In genomic region chrX:48468693-48469691, GRCh38 we compare ENCODE assay signal across 8 cellular contexts. TPM values are rescaled to one million over a fixed set of nuclear protein-coding genes. Genes with fewer than 3 reads are reported as not detected.
DNase-seq lines count a peak whose midpoint lies in the region; ATAC-seq and TF ChIP-seq lines count a peak whose summit lies in the region.

No MANE protein-coding gene starts in this region.

- peak overlapping the region; percentile 91 to 94 for H3K4me3 Mint-ChIP-seq in activated T-cell treated with anti-CD3 and anti-CD28 coated beads, Interleukin-2, amount 50 U/mL, for 72 hours

- TF ChIP-seq POLR2A in GM18505 (IDR thresholded peaks at IDR 0.05; ENCODE audit: borderline replicate concordance, extremely low read depth, insufficient read depth, insufficient read length) = no peak

- peak; percentile 65 to 68 for ATAC-seq in activated T-cell treated with anti-CD3 and anti-CD28 coated beads, Interleukin-2, amount 50 U/mL, for 72 hours (replicated peaks in 1 of 2)
- ATAC-seq in GM18505 (IDR thresholded peaks at IDR 0.05; ENCODE audit: unreplicated experiment) = no peak

- H3K36me3 ChIP-seq in GM06990 (ENCODE audit: control insufficient read depth, insufficient read depth, low read length) = peaks cover 2% of the 10 kb centered on the region; the same call in 1 of the 2 replicates

- DNase-seq in GM06990 (ENCODE audit: extremely low read depth, insufficient read length) (peak; percentile 25), KG1 (lab: John Stamatoyannopoulos, UW) (peak; percentile 4), iPS-NIHi7 (ENCODE audit: extremely low spot score) (peak; percentile 36), DMS53 (lab: John Stamatoyannopoulos, UW) (no peak), DMS79 (lab: John Stamatoyannopoulos, UW) (no peak)
- peak; percentile 54 to 56 for DNase-seq in activated T-cell treated with anti-CD3 and anti-CD28 coated beads, Interleukin-2, amount 50 U/mL, for 72 hours
- peak; percentile 31 for DNase-seq in stimulated activated naive CD4-positive, alpha-beta T cell treated with Interleukin-2 at 50 U/mL for 16 hours (lab: John Stamatoyannopoulos, UW)

- peak overlapping the region; percentile 75 for H3K4me3 ChIP-seq in GM06990 (replicated peaks; ENCODE audit: low read depth, low read length)

- no peaks in the 10 kb centered on the region for H3K27me3 ChIP-seq in GM06990 (replicated peaks; ENCODE audit: control insufficient read depth, insufficient read depth, low read length)

- H3K9me3 Mint-ChIP-seq in activated T-cell treated with anti-CD3 and anti-CD28 coated beads, Interleukin-2, amount 50 U/mL, for 72 hours = no peaks in the 10 kb centered on the region

- peaks cover 9 to 22% of the 10 kb centered on the region in 2 donors for H3K36me3 Mint-ChIP-seq in activated T-cell treated with anti-CD3 and anti-CD28 coated beads, Interleukin-2, amount 50 U/mL, for 72 hours (ENCODE audit: insufficient read depth in 2 of 2)

- H3K27ac Mint-ChIP-seq in activated T-cell treated with anti-CD3 and anti-CD28 coated beads, Interleukin-2, amount 50 U/mL, for 72 hours = peak overlapping the region; percentile 94

- H3K27me3 Mint-ChIP-seq in activated T-cell treated with anti-CD3 and anti-CD28 coated beads, Interleukin-2, amount 50 U/mL, for 72 hours (ENCODE audit: low read depth) = peaks cover 12% of the 10 kb centered on the region

- H3K4me1 Mint-ChIP-seq in activated T-cell treated with anti-CD3 and anti-CD28 coated beads, Interleukin-2, amount 50 U/mL, for 72 hours (ENCODE audit: low read depth) = peaks cover 50% of the 10 kb centered on the region

- TF ChIP-seq CTCF in GM06990 (IDR thresholded peaks at IDR 0.05; ENCODE audit: insufficient read depth, low read length, poor library complexity, severe bottlenecking) = peak; percentile 50

RNA-seq across cellular contexts. Expression of gene SLC38A5, which starts 1.1 kb away (rescaled TPM):
- 10 to 100 TPM; 64.8 to 78.8 TPM for total RNA-seq in activated T-cell treated with anti-CD3 and anti-CD28 coated beads, Interleukin-2, amount 50 U/mL, for 72 hours

RNA-seq across cellular contexts. Expression of gene FTSJ1, which starts 7.0 kb away (rescaled TPM):
- total RNA-seq in activated T-cell treated with anti-CD3 and anti-CD28 coated beads, Interleukin-2, amount 50 U/mL, for 72 hours = 10 to 100 TPM; 64.3 to 68.7 TPM

RNA-seq across cellular contexts. Expression of gene PORCN, which starts 39.8 kb away (rescaled TPM):
- 10 to 100 TPM; 19.4 to 20.3 TPM for total RNA-seq in activated T-cell treated with anti-CD3 and anti-CD28 coated beads, Interleukin-2, amount 50 U/mL, for 72 hours

RNA-seq across cellular contexts. Expression of gene EBP, which starts 52.6 kb away (rescaled TPM):
- total RNA-seq in activated T-cell treated with anti-CD3 and anti-CD28 coated beads, Interleukin-2, amount 50 U/mL, for 72 hours = 100 to 1,000 TPM; 112 to 113 TPM

RNA-seq across cellular contexts. Expression of gene SSX4B, which starts 57.2 kb away (rescaled TPM):
- not detected for total RNA-seq in activated T-cell treated with anti-CD3 and anti-CD28 coated beads, Interleukin-2, amount 50 U/mL, for 72 hours

Comparison
In these comparisons a context has a peak if more than half of its experiments do, and no peak if none do; other contexts are left out.
1. DNase-seq: peak in GM06990 (single experiment), KG1 (single experiment), activated T-cell treated with anti-CD3 and anti-CD28 coated beads, Interleukin-2, amount 50 U/mL, for 72 hours (2 of 2), iPS-NIHi7 (single experiment) and stimulated activated naive CD4-positive, alpha-beta T cell treated with Interleukin-2 at 50 U/mL for 16 hours (single experiment); none in DMS53 (single experiment) and DMS79 (single experiment).